Comparison of ENCODE assay signal across 17 cellular contexts in genomic region chr10:103431902-103432301, GRCh38. TPM values are rescaled to one million over a fixed set of nuclear protein-coding genes. Genes with fewer than 3 reads are reported as not detected.
DNase-seq lines count a peak whose midpoint lies in the region; ATAC-seq, FAIRE-seq and TF ChIP-seq lines count a peak whose summit lies in the region.
"Had no signal": no experiment of that assay in that cellular context is flagged by ENCODE, and none has a peak within 500 bp of the region (broad histone marks: within the 10 kb centered on the region; RNA-seq: fewer than 3 reads in every experiment).

No MANE protein-coding gene starts in this region.

- peak overlapping the region; percentile 41 for H3K27ac ChIP-seq in VCaP
- no peak overlapping the region for H3K27ac ChIP-seq in HepG2 (ENCODE audit: extremely low read length, insufficient read depth, low read length)
- no peak overlapping the region for H3K27ac ChIP-seq in upper lobe of right lung
- H3K27ac ChIP-seq: Peyer's patch had no signal

- no peak overlapping the region for H3K4me2 ChIP-seq in HepG2 (ENCODE audit: low read depth, low read length)

- in situ Hi-C loops in HepG2 (cut with HindIII; ENCODE audit: extremely low pct_ligation_motif_present, low pct_unique_long_range_greater_than_20kb), result no loop called here

- TF ChIP-seq EP300 in HepG2 (IDR thresholded peaks at IDR 0.05; ENCODE audit: low read depth in 2 of 2, low read length in 2 of 2) (no peak), HepG2 (CRISPR knock-in tag; IDR thresholded peaks at IDR 0.05; ENCODE audit: borderline replicate concordance) (no peak)

- no peaks in the 10 kb centered on the region for H3K79me2 ChIP-seq in HepG2 (ENCODE audit: insufficient read depth, low read length)

- POLR2A ChIA-PET in HepG2 (lab: Yijun Ruan, JAX), result no interaction called here

- peak; percentile 12 for FAIRE-seq in HepG2 (lab: Jason Lieb, UNC)

- H3K36me3 ChIP-seq in HepG2 (replicated peaks in 1 of 2; ENCODE audit: control insufficient read depth in 1 of 2, insufficient read depth in 2 of 2, low read length in 2 of 2) (peaks cover 28 to 77% of the 10 kb centered on the region in 2 experiments; a peak in 4 of 5 replicates), upper lobe of right lung (peaks cover 75% of the 10 kb centered on the region)

- peak in 1 of 2 donors; percentile 29 for ATAC-seq in activated naive CD4-positive, alpha-beta T cell treated with anti-CD3 and anti-CD28 coated beads, Interleukin-2, amount 50 U/mL, for 72 hours
- ATAC-seq in HepG2 (peak; percentile 44; the same call in 2 of the 3 replicates), upper lobe of right lung (peak; percentile 62), GM21529 (IDR thresholded peaks at IDR 0.05; ENCODE audit: unreplicated experiment) (no peak), GM18867 (IDR thresholded peaks at IDR 0.05; ENCODE audit: unreplicated experiment) (no peak)

- TF ChIP-seq POLR2A in HepG2 (IDR thresholded peaks at IDR 0.05; ENCODE audit: insufficient read depth in 1 of 2, low read depth in 2 of 2, low read length in 2 of 2), result no peak

- peaks cover 7% of the 10 kb centered on the region; the same call in 1 of the 2 replicates for H3K4me1 ChIP-seq in HepG2 (ENCODE audit: insufficient read depth, low read length)
- H3K4me1 ChIP-seq in upper lobe of right lung, result no peaks in the 10 kb centered on the region
- H3K4me1 ChIP-seq: BE2C, Peyer's patch had no signal

- H3K4me3 ChIP-seq in HepG2 (replicated peaks in 1 of 3; ENCODE audit: insufficient read depth in 1 of 3, low read depth in 2 of 3, low read length in 3 of 3) (no peak overlapping the region), upper lobe of right lung (no peak overlapping the region)
- H3K4me3 ChIP-seq: Peyer's patch had no signal

- H3K9me3 Mint-ChIP-seq in activated naive CD4-positive, alpha-beta T cell treated with anti-CD3 and anti-CD28 coated beads, Interleukin-2, amount 50 U/mL, for 72 hours, result no peaks in the 10 kb centered on the region

- H3K9me3 ChIP-seq in HepG2 (ENCODE audit: low read length) (no peaks in the 10 kb centered on the region), upper lobe of right lung (no peaks in the 10 kb centered on the region)
- H3K9me3 ChIP-seq: BE2C, Peyer's patch had no signal

- intact Hi-C loops in HepG2 (cut with micrococcal nuclease; ENCODE audit: unreplicated experiment), result loop anchor here (5.0 kb wide), 1 partner anchor 55 kb away; no protein-coding TSS in a partner anchor
- intact Hi-C loops in upper lobe of right lung (cut with DNase I), result no loop called here

- no peak for TF ChIP-seq RAD21 in HepG2 (CRISPR knock-in tag; IDR thresholded peaks at IDR 0.05)

- CTCF ChIA-PET in HepG2 (lab: Yijun Ruan, JAX; ENCODE audit: low intra/inter-chr PET ratio, low total read pairs), result no interaction called here

- H2AFZ ChIP-seq in HepG2 (ENCODE audit: low read length), result no peak overlapping the region

- H3K27me3 ChIP-seq in HepG2 (ENCODE audit: control insufficient read depth in 1 of 2, insufficient read depth in 2 of 2, low read length in 2 of 2), result no peaks in the 10 kb centered on the region
- H3K27me3 ChIP-seq in upper lobe of right lung, result no peaks in the 10 kb centered on the region
- H3K27me3 ChIP-seq: BE2C, Peyer's patch had no signal

- 76% methylated on average over 8 of the region's 8 CpGs for WGBS in HepG2 (ENCODE audit: low lambda C conversion rate)

- TF ChIP-seq CTCF in VCaP (conservative IDR thresholded peaks at IDR 0.05) (no peak), HepG2 (CRISPR knock-in tag; IDR thresholded peaks at IDR 0.05) (no peak), upper lobe of right lung (IDR thresholded peaks at IDR 0.05) (no peak)

- no peaks in the 10 kb centered on the region for H4K20me1 ChIP-seq in HepG2 (ENCODE audit: insufficient read depth, low read length)

- peak overlapping the region; percentile 34 to 65 for H3K27ac Mint-ChIP-seq in activated naive CD4-positive, alpha-beta T cell treated with anti-CD3 and anti-CD28 coated beads, Interleukin-2, amount 50 U/mL, for 72 hours

- no TSS peak for BruUV-seq in HepG2 (replicated peaks; lab: Mats Ljungman, UMichigan)

- no peak for DNase-seq in activated naive CD4-positive, alpha-beta T cell treated with anti-CD3 and anti-CD28 coated beads, Interleukin-2, amount 50 U/mL, for 72 hours (ENCODE audit: low spot score in 2 of 2)
- DNase-seq in activated naive CD4-positive, alpha-beta T cell (lab: John Stamatoyannopoulos, UW), result no peak
- DNase-seq in HepG2 (ENCODE audit: low spot score) (peak; percentile 10), upper lobe of right lung (no peak)
- DNase-seq: BE2C; CD4-positive, alpha-beta memory T cell; Karpas-422; NCI-H1105 treated with DMSO at 0.1 percent for 48 hours; NCI-H187; NCI-H748 treated with DMSO at 0.1 percent for 48 hours; Peyer's patch; SHP77 had no signal

- no peak overlapping the region for H3K9ac ChIP-seq in HepG2 (ENCODE audit: insufficient read depth, low read depth, low read length)

- H3K36me3 Mint-ChIP-seq in activated naive CD4-positive, alpha-beta T cell treated with anti-CD3 and anti-CD28 coated beads, Interleukin-2, amount 50 U/mL, for 72 hours, result peaks cover 16 to 17% of the 10 kb centered on the region in 2 donors

RNA-seq across cellular contexts. Expression of gene CALHM2, which starts 20.3 kb away (rescaled TPM):
- 10 to 100 TPM in 1 of 2 donors, 1 to 10 TPM in 1; 9.1 to 13.5 TPM for total RNA-seq in activated naive CD4-positive, alpha-beta T cell treated with anti-CD3 and anti-CD28 coated beads, Interleukin-2, amount 50 U/mL, for 72 hours
- total RNA-seq in HepG2 (2016; rRNA removed; fragmentation: Illumina TruSeq; extraction: Trizol) (not detected in 2 replicates), upper lobe of right lung (29.4 TPM)
- not detected in 2 replicates for total RNA-seq in HepG2 (2016; cell fraction: cytosol; rRNA removed; fragmentation: Illumina TruSeq; extraction: Trizol; ENCODE audit: low read depth)
- total RNA-seq in HepG2 (2016; cell fraction: insoluble cytoplasmic fraction; rRNA removed; fragmentation: Illumina TruSeq; extraction: Trizol), result 0.06 TPM in 1 of 2 replicates, not detected in the other
- total RNA-seq in HepG2 (2016; cell fraction: membrane; rRNA removed; fragmentation: Illumina TruSeq; extraction: Trizol), result 0.10 TPM in 1 of 2 replicates, not detected in the other
- total RNA-seq in HepG2 (2016; cell fraction: nucleus; rRNA removed; fragmentation: Illumina TruSeq; extraction: Trizol), result not detected in 2 replicates
- polyA plus RNA-seq in HepG2 (2011; rRNA removed), result 0.15 TPM in 1 of 2 replicates, not detected in the other
- 0.09 and 0.15 TPM in 2 replicates for polyA plus RNA-seq in HepG2 (2011; cell fraction: cytosol; rRNA removed)
- 0.09 and 0.19 TPM in 2 replicates for polyA plus RNA-seq in HepG2 (2011; cell fraction: nucleus; rRNA removed)
- polyA plus RNA-seq in HepG2 (2012), result 0.24 and 0.43 TPM in 2 replicates
- not detected in 2 replicates for polyA plus RNA-seq in HepG2 (2016; cell fraction: cytosol; fragmentation: Illumina TruSeq; extraction: Trizol; ENCODE audit: low read depth)
- not detected in 2 replicates for polyA plus RNA-seq in HepG2 (2016; cell fraction: insoluble cytoplasmic fraction; fragmentation: Illumina TruSeq; extraction: Trizol; ENCODE audit: low read depth)
- 0.17 TPM in 1 of 2 replicates, not detected in the other for polyA plus RNA-seq in HepG2 (2016; cell fraction: membrane; fragmentation: Illumina TruSeq; extraction: Trizol; ENCODE audit: low read depth)
- not detected in 2 replicates for polyA plus RNA-seq in HepG2 (2016; cell fraction: nucleus; fragmentation: Illumina TruSeq; extraction: Trizol; ENCODE audit: insufficient read depth, low read depth)
- 0.24 and 3.0 TPM in 2 replicates for polyA minus RNA-seq in HepG2 (2011; rRNA and poly(A)+ RNA removed; ENCODE audit: low replicate concordance)
- not detected in 2 replicates for polyA minus RNA-seq in HepG2 (2011; cell fraction: cytosol; rRNA and poly(A)+ RNA removed)
- polyA minus RNA-seq in HepG2 (2011; cell fraction: nucleus; rRNA and poly(A)+ RNA removed), result not detected in 2 replicates

RNA-seq across cellular contexts. Expression of gene CALHM1, which starts 26.8 kb away (rescaled TPM):
- total RNA-seq in activated naive CD4-positive, alpha-beta T cell treated with anti-CD3 and anti-CD28 coated beads, Interleukin-2, amount 50 U/mL, for 72 hours, result not detected
- total RNA-seq in HepG2 (2016; rRNA removed; fragmentation: Illumina TruSeq; extraction: Trizol) (0.04 TPM in 1 of 2 replicates, not detected in the other), upper lobe of right lung (not detected)
- total RNA-seq in HepG2 (2016; cell fraction: cytosol; rRNA removed; fragmentation: Illumina TruSeq; extraction: Trizol; ENCODE audit: low read depth), result not detected in 2 replicates
- total RNA-seq in HepG2 (2016; cell fraction: insoluble cytoplasmic fraction; rRNA removed; fragmentation: Illumina TruSeq; extraction: Trizol), result 0.06 TPM in 1 of 2 replicates, not detected in the other
- total RNA-seq in HepG2 (2016; cell fraction: membrane; rRNA removed; fragmentation: Illumina TruSeq; extraction: Trizol), result not detected in 2 replicates
- not detected in 2 replicates for total RNA-seq in HepG2 (2016; cell fraction: nucleus; rRNA removed; fragmentation: Illumina TruSeq; extraction: Trizol)
- not detected in 2 replicates for polyA plus RNA-seq in HepG2 (2011; rRNA removed)
- not detected in 2 replicates for polyA plus RNA-seq in HepG2 (2011; cell fraction: cytosol; rRNA removed)
- polyA plus RNA-seq in HepG2 (2011; cell fraction: nucleus; rRNA removed), result not detected in 2 replicates
- not detected in 2 replicates for polyA plus RNA-seq in HepG2 (2012)
- not detected in 2 replicates for polyA plus RNA-seq in HepG2 (2016; cell fraction: cytosol; fragmentation: Illumina TruSeq; extraction: Trizol; ENCODE audit: low read depth)
- polyA plus RNA-seq in HepG2 (2016; cell fraction: insoluble cytoplasmic fraction; fragmentation: Illumina TruSeq; extraction: Trizol; ENCODE audit: low read depth), result not detected in 2 replicates
- polyA plus RNA-seq in HepG2 (2016; cell fraction: membrane; fragmentation: Illumina TruSeq; extraction: Trizol; ENCODE audit: low read depth), result not detected in 2 replicates
- polyA plus RNA-seq in HepG2 (2016; cell fraction: nucleus; fragmentation: Illumina TruSeq; extraction: Trizol; ENCODE audit: insufficient read depth, low read depth), result not detected in 2 replicates
- polyA minus RNA-seq in HepG2 (2011; rRNA and poly(A)+ RNA removed; ENCODE audit: low replicate concordance), result not detected in 2 replicates
- polyA minus RNA-seq in HepG2 (2011; cell fraction: cytosol; rRNA and poly(A)+ RNA removed), result not detected in 2 replicates
- polyA minus RNA-seq in HepG2 (2011; cell fraction: nucleus; rRNA and poly(A)+ RNA removed), result not detected in 2 replicates
- total RNA-seq: CD4-positive, alpha-beta memory T cell; Daoy; H4 had no signal
- polyA plus RNA-seq: CD4-positive, alpha-beta memory T cell had no signal

RNA-seq across cellular contexts. Expression of gene PDCD11, which starts 35.5 kb away (rescaled TPM):
- total RNA-seq in activated naive CD4-positive, alpha-beta T cell treated with anti-CD3 and anti-CD28 coated beads, Interleukin-2, amount 50 U/mL, for 72 hours, result 10 to 100 TPM; 49.6 to 62.2 TPM
- total RNA-seq in HepG2 (2016; rRNA removed; fragmentation: Illumina TruSeq; extraction: Trizol), result 40.3 and 52.8 TPM in 2 replicates
- 27.0 and 30.8 TPM in 2 replicates for total RNA-seq in HepG2 (2016; cell fraction: cytosol; rRNA removed; fragmentation: Illumina TruSeq; extraction: Trizol; ENCODE audit: low read depth)
- total RNA-seq in HepG2 (2016; cell fraction: insoluble cytoplasmic fraction; rRNA removed; fragmentation: Illumina TruSeq; extraction: Trizol), result 34.1 and 54.5 TPM in 2 replicates
- total RNA-seq in HepG2 (2016; cell fraction: membrane; rRNA removed; fragmentation: Illumina TruSeq; extraction: Trizol), result 18.0 and 20.8 TPM in 2 replicates
- total RNA-seq in HepG2 (2016; cell fraction: nucleus; rRNA removed; fragmentation: Illumina TruSeq; extraction: Trizol), result 98.0 and 102 TPM in 2 replicates
- polyA plus RNA-seq in HepG2 (2011; rRNA removed), result 12.8 and 17.7 TPM in 2 replicates
- polyA plus RNA-seq in HepG2 (2011; cell fraction: cytosol; rRNA removed), result 9.6 and 9.7 TPM in 2 replicates
- 42.8 and 48.5 TPM in 2 replicates for polyA plus RNA-seq in HepG2 (2011; cell fraction: nucleus; rRNA removed)
- 17.7 and 25.7 TPM in 2 replicates for polyA plus RNA-seq in HepG2 (2012)
- polyA plus RNA-seq in HepG2 (2016; cell fraction: cytosol; fragmentation: Illumina TruSeq; extraction: Trizol; ENCODE audit: low read depth), result 3.2 and 3.6 TPM in 2 replicates
- polyA plus RNA-seq in HepG2 (2016; cell fraction: insoluble cytoplasmic fraction; fragmentation: Illumina TruSeq; extraction: Trizol; ENCODE audit: low read depth), result 22.1 and 22.5 TPM in 2 replicates
- polyA plus RNA-seq in HepG2 (2016; cell fraction: membrane; fragmentation: Illumina TruSeq; extraction: Trizol; ENCODE audit: low read depth), result 5.0 and 5.4 TPM in 2 replicates
- 93.1 and 111 TPM in 2 replicates for polyA plus RNA-seq in HepG2 (2016; cell fraction: nucleus; fragmentation: Illumina TruSeq; extraction: Trizol; ENCODE audit: insufficient read depth, low read depth)
- 43.3 and 78.6 TPM in 2 replicates for polyA minus RNA-seq in HepG2 (2011; rRNA and poly(A)+ RNA removed; ENCODE audit: low replicate concordance)
- polyA minus RNA-seq in HepG2 (2011; cell fraction: cytosol; rRNA and poly(A)+ RNA removed), result 18.0 and 22.6 TPM in 2 replicates
- polyA minus RNA-seq in HepG2 (2011; cell fraction: nucleus; rRNA and poly(A)+ RNA removed), result 41.7 and 65.8 TPM in 2 replicates
- total RNA-seq in upper lobe of right lung, result 25.1 TPM

RNA-seq across cellular contexts. Expression of gene ATP5MK, which starts 35.6 kb away (rescaled TPM):
- total RNA-seq in activated naive CD4-positive, alpha-beta T cell treated with anti-CD3 and anti-CD28 coated beads, Interleukin-2, amount 50 U/mL, for 72 hours, result 100 to 1,000 TPM; 382 to 465 TPM
- total RNA-seq in HepG2 (2016; rRNA removed; fragmentation: Illumina TruSeq; extraction: Trizol) (517 and 673 TPM in 2 replicates), upper lobe of right lung (206 TPM)
- 258 and 328 TPM in 2 replicates for total RNA-seq in HepG2 (2016; cell fraction: cytosol; rRNA removed; fragmentation: Illumina TruSeq; extraction: Trizol; ENCODE audit: low read depth)
- 493 and 717 TPM in 2 replicates for total RNA-seq in HepG2 (2016; cell fraction: insoluble cytoplasmic fraction; rRNA removed; fragmentation: Illumina TruSeq; extraction: Trizol)
- total RNA-seq in HepG2 (2016; cell fraction: membrane; rRNA removed; fragmentation: Illumina TruSeq; extraction: Trizol), result 437 and 464 TPM in 2 replicates
- 157 and 178 TPM in 2 replicates for total RNA-seq in HepG2 (2016; cell fraction: nucleus; rRNA removed; fragmentation: Illumina TruSeq; extraction: Trizol)
- 276 and 312 TPM in 2 replicates for polyA plus RNA-seq in HepG2 (2011; rRNA removed)
- 160 and 250 TPM in 2 replicates for polyA plus RNA-seq in HepG2 (2011; cell fraction: cytosol; rRNA removed)
- polyA plus RNA-seq in HepG2 (2011; cell fraction: nucleus; rRNA removed), result 31.3 and 53.0 TPM in 2 replicates
- 263 and 341 TPM in 2 replicates for polyA plus RNA-seq in HepG2 (2012)
- polyA plus RNA-seq in HepG2 (2016; cell fraction: cytosol; fragmentation: Illumina TruSeq; extraction: Trizol; ENCODE audit: low read depth), result 314 and 388 TPM in 2 replicates
- polyA plus RNA-seq in HepG2 (2016; cell fraction: insoluble cytoplasmic fraction; fragmentation: Illumina TruSeq; extraction: Trizol; ENCODE audit: low read depth), result 638 and 679 TPM in 2 replicates
- 396 and 455 TPM in 2 replicates for polyA plus RNA-seq in HepG2 (2016; cell fraction: membrane; fragmentation: Illumina TruSeq; extraction: Trizol; ENCODE audit: low read depth)
- polyA plus RNA-seq in HepG2 (2016; cell fraction: nucleus; fragmentation: Illumina TruSeq; extraction: Trizol; ENCODE audit: insufficient read depth, low read depth), result 274 and 284 TPM in 2 replicates
- polyA minus RNA-seq in HepG2 (2011; rRNA and poly(A)+ RNA removed; ENCODE audit: low replicate concordance), result 11.6 and 27.9 TPM in 2 replicates
- 25.3 and 27.0 TPM in 2 replicates for polyA minus RNA-seq in HepG2 (2011; cell fraction: cytosol; rRNA and poly(A)+ RNA removed)
- polyA minus RNA-seq in HepG2 (2011; cell fraction: nucleus; rRNA and poly(A)+ RNA removed), result 14.5 and 28.2 TPM in 2 replicates

RNA-seq across cellular contexts. Expression of gene CALHM3, which starts 47.1 kb away (rescaled TPM):
- total RNA-seq in activated naive CD4-positive, alpha-beta T cell treated with anti-CD3 and anti-CD28 coated beads, Interleukin-2, amount 50 U/mL, for 72 hours, result not detected
- total RNA-seq in HepG2 (2016; rRNA removed; fragmentation: Illumina TruSeq; extraction: Trizol), result not detected in 2 replicates
- total RNA-seq in HepG2 (2016; cell fraction: cytosol; rRNA removed; fragmentation: Illumina TruSeq; extraction: Trizol; ENCODE audit: low read depth), result not detected in 2 replicates
- not detected in 2 replicates for total RNA-seq in HepG2 (2016; cell fraction: insoluble cytoplasmic fraction; rRNA removed; fragmentation: Illumina TruSeq; extraction: Trizol)
- not detected in 2 replicates for total RNA-seq in HepG2 (2016; cell fraction: membrane; rRNA removed; fragmentation: Illumina TruSeq; extraction: Trizol)
- total RNA-seq in HepG2 (2016; cell fraction: nucleus; rRNA removed; fragmentation: Illumina TruSeq; extraction: Trizol), result not detected in 2 replicates
- polyA plus RNA-seq in HepG2 (2011; rRNA removed), result not detected in 2 replicates
- polyA plus RNA-seq in HepG2 (2011; cell fraction: cytosol; rRNA removed), result not detected in 2 replicates
- not detected in 2 replicates for polyA plus RNA-seq in HepG2 (2011; cell fraction: nucleus; rRNA removed)
- polyA plus RNA-seq in HepG2 (2012), result not detected in 2 replicates
- not detected in 2 replicates for polyA plus RNA-seq in HepG2 (2016; cell fraction: cytosol; fragmentation: Illumina TruSeq; extraction: Trizol; ENCODE audit: low read depth)
- not detected in 2 replicates for polyA plus RNA-seq in HepG2 (2016; cell fraction: insoluble cytoplasmic fraction; fragmentation: Illumina TruSeq; extraction: Trizol; ENCODE audit: low read depth)
- polyA plus RNA-seq in HepG2 (2016; cell fraction: membrane; fragmentation: Illumina TruSeq; extraction: Trizol; ENCODE audit: low read depth), result not detected in 2 replicates
- polyA plus RNA-seq in HepG2 (2016; cell fraction: nucleus; fragmentation: Illumina TruSeq; extraction: Trizol; ENCODE audit: insufficient read depth, low read depth), result not detected in 2 replicates
- 0.49 TPM in 1 of 2 replicates, not detected in the other for polyA minus RNA-seq in HepG2 (2011; rRNA and poly(A)+ RNA removed; ENCODE audit: low replicate concordance)
- polyA minus RNA-seq in HepG2 (2011; cell fraction: cytosol; rRNA and poly(A)+ RNA removed), result not detected in 2 replicates
- polyA minus RNA-seq in HepG2 (2011; cell fraction: nucleus; rRNA and poly(A)+ RNA removed), result not detected in 2 replicates
- not detected for total RNA-seq in upper lobe of right lung
- total RNA-seq: CD4-positive, alpha-beta memory T cell; H4; Peyer's patch had no signal
- polyA plus RNA-seq: CD4-positive, alpha-beta memory T cell had no signal

Comparison
In these comparisons a context has a peak if more than half of its experiments do, and no peak if none do; other contexts are left out.
1. ATAC-seq: peak in HepG2 (single experiment) and upper lobe of right lung (single experiment); none in GM21529 (single experiment) and GM18867 (single experiment).
2. RNA of gene CALHM2, which starts 20.3 kb away (total RNA-seq): 29.4 TPM in upper lobe of right lung (single experiment) and 9.1 to 13.5 TPM in activated naive CD4-positive, alpha-beta T cell treated with anti-CD3 and anti-CD28 coated beads, Interleukin-2, amount 50 U/mL, for 72 hours; 0.06 to 0.10 TPM in HepG2; every median in the first group is over 4 times any median in the second.